ENCODE assay signal across 15 cellular contexts in the genomic region with DNA sequence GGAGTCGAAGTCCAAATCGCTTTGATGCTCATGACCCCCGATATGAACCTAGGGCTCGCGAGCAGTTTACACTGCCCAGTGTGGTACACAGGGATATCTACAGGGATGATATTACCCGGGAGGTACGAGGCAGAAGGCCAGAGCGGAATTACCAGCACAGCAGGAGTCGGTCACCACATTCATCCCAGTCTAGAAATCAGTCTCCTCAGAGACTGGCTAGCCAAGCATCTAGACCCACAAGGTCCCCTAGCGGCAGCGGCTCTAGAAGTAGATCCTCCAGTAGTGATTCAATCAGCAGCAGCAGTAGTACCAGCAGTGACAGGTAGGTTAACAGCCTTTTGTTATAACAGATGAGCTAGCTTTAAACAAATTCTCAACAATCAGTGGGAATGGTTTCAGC. TPM values are rescaled to one million over a fixed set of nuclear protein-coding genes. Genes with fewer than 3 reads are reported as not detected.
A peak's percentile ranks its signal among the peaks of the same experiment; 100 is the strongest.
DNase-seq lines count a peak whose midpoint lies in the region; ATAC-seq, FAIRE-seq and TF ChIP-seq lines count a peak whose summit lies in the region.
"Had no signal": no experiment of that assay in that cellular context is flagged by ENCODE, and none has a peak within 500 bp of the region (broad histone marks: within the 10 kb centered on the region; RNA-seq: fewer than 3 reads in every experiment).

No MANE protein-coding gene starts in this region.

- WGBS in HepG2 (ENCODE audit: low lambda C conversion rate): 90% methylated on average over 11 of the region's 11 CpGs
- 93 to 95% methylated on average over 11 of the region's 11 CpGs for WGBS in GM23248 (ENCODE audit: low coverage in 1 of 2, low lambda C conversion rate in 2 of 2, missing lambda C conversion rate in 2 of 2), 2 experiments

- POLR2A ChIA-PET in AG04450 (lab: Yijun Ruan, JAX): interaction anchor here (0.6 kb wide), 1 partner anchor 18 kb away, joined by 4 read pairs; no protein-coding TSS in a partner anchor
- POLR2A ChIA-PET in HEK293 (lab: Yijun Ruan, JAX): interaction anchor here (0.5 to 1.2 kb wide), 3 partner anchors 19 to 28 kb away, joined by 3 to 9 read pairs (median 4); no protein-coding TSS in a partner anchor
- POLR2A ChIA-PET in HepG2 (lab: Yijun Ruan, JAX): interaction anchor here (0.8 kb wide), 1 partner anchor 10 kb away, joined by 3 read pairs; no protein-coding TSS in a partner anchor

- H3K79me2 ChIP-seq in HepG2 (ENCODE audit: insufficient read depth, low read length) (peaks cover 91% of the 10 kb centered on the region), GM23248 (ENCODE audit: insufficient read depth) (peaks cover 100% of the 10 kb centered on the region)

- H3K36me3 ChIP-seq in HEK293 (ENCODE audit: control insufficient read depth in 2 of 2, insufficient read depth in 1 of 2, low read length in 2 of 2) (peaks cover 7 to 74% of the 10 kb centered on the region in 2 experiments), HepG2 (replicated peaks in 1 of 2; ENCODE audit: control insufficient read depth in 1 of 2, insufficient read depth in 2 of 2, low read length in 2 of 2) (peaks cover 10 to 46% of the 10 kb centered on the region in 2 experiments), GM23248 (ENCODE audit: low read depth) (peaks cover 23% of the 10 kb centered on the region)

- no peak for DNase-seq in AG04450 (ENCODE audit: low read depth, low spot score)
- DNase-seq in cerebellum (ENCODE audit: low spot score): peak; percentile 43
- DNase-seq in HepG2 (ENCODE audit: low spot score): no peak
- DNase-seq in NCI-H1092 (lab: John Stamatoyannopoulos, UW): no peak
- DNase-seq in hypothalamus (lab: John Stamatoyannopoulos, UW): no peak
- DNase-seq in GM23248: no peak
- no peak for DNase-seq in activated CD4-positive, alpha-beta T cell treated with anti-CD3 and anti-CD28 coated beads for 4 hours
- DNase-seq: activated CD8-positive, alpha-beta memory T cell treated with anti-CD3 and anti-CD28 coated beads, Interleukin-2, amount 50 U/mL, for 4 hours; AML-193; effector CD8-positive, alpha-beta T cell; heart left ventricle; NCI-H2107; small intestine; upper lobe of left lung had no signal

- TF ChIP-seq POLR2A in HepG2 (IDR thresholded peaks at IDR 0.05; ENCODE audit: insufficient read depth in 1 of 2, low read depth in 2 of 2, low read length in 2 of 2): no peak

- no peak for TF ChIP-seq EP300 in HepG2 (IDR thresholded peaks at IDR 0.05; ENCODE audit: low read depth in 2 of 2, low read length in 2 of 2)
- no peak for TF ChIP-seq EP300 in HepG2 (CRISPR knock-in tag; IDR thresholded peaks at IDR 0.05; ENCODE audit: borderline replicate concordance)

- intact Hi-C loops in HepG2 (cut with micrococcal nuclease; ENCODE audit: unreplicated experiment): no loop called here

- in situ Hi-C loops in HepG2 (cut with HindIII; ENCODE audit: extremely low pct_ligation_motif_present, low pct_unique_long_range_greater_than_20kb): no loop called here
- in situ Hi-C loops in GM23248 (cut with MboI): no loop called here

- no peak overlapping the region for H3K4me2 ChIP-seq in HepG2 (ENCODE audit: low read depth, low read length)
- H3K4me2 ChIP-seq in GM23248 (ENCODE audit: unreplicated experiment): no peak overlapping the region

- CTCF ChIA-PET in AG04450 (lab: Charles Lee) (interaction anchor here (0.6 to 1.1 kb wide), 3 partner anchors 18 to 61 kb away, joined by 3 to 5 read pairs (median 4); no protein-coding TSS in a partner anchor), HEK293 (lab: Yijun Ruan, JAX) (interaction anchor here (0.7 to 1.5 kb wide), 8 partner anchors 10 to 842 kb away, joined by 3 to 7 read pairs (median 3); a partner anchor contains a TSS), HepG2 (lab: Yijun Ruan, JAX; ENCODE audit: low intra/inter-chr PET ratio, low total read pairs) (no interaction called here)

- H3K27me3 ChIP-seq in AG04450 (ENCODE audit: control insufficient read depth, insufficient read depth, low read length) (no peaks in the 10 kb centered on the region), HepG2 (ENCODE audit: control insufficient read depth in 1 of 2, insufficient read depth in 2 of 2, low read length in 2 of 2) (no peaks in the 10 kb centered on the region), GM23248 (replicated peaks; ENCODE audit: insufficient read depth) (no peaks in the 10 kb centered on the region)
- H3K27me3 ChIP-seq: heart left ventricle, upper lobe of left lung had no signal

- peaks cover 2% of the 10 kb centered on the region for H3K4me1 ChIP-seq in HEK293 (ENCODE audit: control insufficient read depth, insufficient read depth, low read length)
- no peaks in the 10 kb centered on the region for H3K4me1 ChIP-seq in HepG2 (ENCODE audit: insufficient read depth, low read length)
- H3K4me1 ChIP-seq in GM23248 (ENCODE audit: insufficient read depth): no peaks in the 10 kb centered on the region

- no peak overlapping the region for H3K27ac ChIP-seq in AG04450 (ENCODE audit: low read depth, low read length)
- no peak overlapping the region for H3K27ac ChIP-seq in HEK293 (ENCODE audit: extremely low read depth, low read depth, low read length)
- no peak overlapping the region for H3K27ac ChIP-seq in HepG2 (ENCODE audit: extremely low read length, insufficient read depth, low read length)
- no peak overlapping the region for H3K27ac ChIP-seq in GM23248
- H3K27ac ChIP-seq: heart left ventricle, upper lobe of left lung had no signal

- no peak for FAIRE-seq in HepG2 (lab: Jason Lieb, UNC)
- FAIRE-seq: small intestine had no signal

- BruUV-seq in HepG2 (replicated peaks; lab: Mats Ljungman, UMichigan): no TSS peak

- TF ChIP-seq CTCF in AG04450 (IDR thresholded peaks at IDR 0.05; ENCODE audit: low read depth, low read length): 0 out of 2 replicates have a peak, but pooled peaks have one; percentile 14
- TF ChIP-seq CTCF in HEK293 (tag by site-specific recombination; IDR thresholded peaks at IDR 0.05): peak; percentile 88
- no peak for TF ChIP-seq CTCF in HepG2 (CRISPR knock-in tag; IDR thresholded peaks at IDR 0.05)

- H4K20me1 ChIP-seq in HepG2 (ENCODE audit: insufficient read depth, low read length) (peaks cover 26% of the 10 kb centered on the region), GM23248 (ENCODE audit: insufficient read depth) (peaks cover 4% of the 10 kb centered on the region; the same call in 1 of the 2 replicates)

- H2AFZ ChIP-seq in HepG2 (ENCODE audit: low read length): no peak overlapping the region
- H2AFZ ChIP-seq in GM23248: no peak overlapping the region

- H3K9me3 ChIP-seq in AG04450 (ENCODE audit: control insufficient read depth, insufficient read depth, low read length): no peaks in the 10 kb centered on the region
- no peaks in the 10 kb centered on the region for H3K9me3 ChIP-seq in HEK293 (ENCODE audit: control insufficient read depth, insufficient read depth, low read depth, low read length)
- no peaks in the 10 kb centered on the region for H3K9me3 ChIP-seq in HepG2 (ENCODE audit: low read length)
- no peaks in the 10 kb centered on the region for H3K9me3 ChIP-seq in GM23248 (ENCODE audit: low read depth)
- H3K9me3 ChIP-seq: heart left ventricle, upper lobe of left lung had no signal

- H3K4me3 ChIP-seq in AG04450 (ENCODE audit: low read depth, low read length): no peak overlapping the region
- no peak overlapping the region for H3K4me3 ChIP-seq in HEK293 (ENCODE audit: low read depth, low read length)
- H3K4me3 ChIP-seq in HepG2 (replicated peaks in 1 of 3; ENCODE audit: insufficient read depth in 1 of 3, low read depth in 2 of 3, low read length in 3 of 3): no peak overlapping the region
- H3K4me3 ChIP-seq in GM23248: no peak overlapping the region
- H3K4me3 ChIP-seq: heart left ventricle, upper lobe of left lung had no signal

- ATAC-seq in HepG2: peak; percentile 67
- ATAC-seq: heart left ventricle had no signal

- TF ChIP-seq RAD21 in HepG2 (CRISPR knock-in tag; IDR thresholded peaks at IDR 0.05): no peak

- no peaks in the 10 kb centered on the region for H3F3A ChIP-seq in GM23248 (ENCODE audit: insufficient read depth)

- no peaks in the 10 kb centered on the region for H3K9me2 ChIP-seq in GM23248 (ENCODE audit: insufficient read depth)

- H3K9ac ChIP-seq in HepG2 (ENCODE audit: insufficient read depth, low read depth, low read length): no peak overlapping the region
- no peak overlapping the region for H3K9ac ChIP-seq in GM23248

TF ChIP-seq in HEK293, 187 proteins besides CTCF, POLR2A, EP300 and RAD21 (continues in another document):
- TF ChIP-seq HOXD13 (CRISPR knock-in tag; IDR thresholded peaks at IDR 0.05; ENCODE audit: borderline replicate concordance): no peak

TF ChIP-seq in HepG2, 621 proteins besides CTCF, POLR2A, EP300 and RAD21 (continues in another document):
- TF ChIP-seq ELF4 (CRISPR knock-in tag; IDR thresholded peaks at IDR 0.05; ENCODE audit: borderline replicate concordance) (no peak), YEATS4 (CRISPR knock-in tag; IDR thresholded peaks at IDR 0.05; ENCODE audit: borderline replicate concordance) (no peak)

RNA-seq across cellular contexts. Expression of a gene that starts 28.9 kb away (rescaled TPM):
- 5.2 and 5.4 TPM in 2 replicates for polyA plus RNA-seq in AG04450 (2011; rRNA removed)
- polyA minus RNA-seq in AG04450 (2011; rRNA and poly(A)+ RNA removed): 17.3 and 20.5 TPM in 2 replicates
- 69.0 TPM for total RNA-seq in cerebellum
- total RNA-seq in HepG2 (2016; rRNA removed; fragmentation: Illumina TruSeq; extraction: Trizol): 14.0 and 25.1 TPM in 2 replicates
- 7.7 and 8.8 TPM in 2 replicates for total RNA-seq in HepG2 (2016; cell fraction: cytosol; rRNA removed; fragmentation: Illumina TruSeq; extraction: Trizol; ENCODE audit: low read depth)
- 10.1 and 21.7 TPM in 2 replicates for total RNA-seq in HepG2 (2016; cell fraction: insoluble cytoplasmic fraction; rRNA removed; fragmentation: Illumina TruSeq; extraction: Trizol)
- total RNA-seq in HepG2 (2016; cell fraction: membrane; rRNA removed; fragmentation: Illumina TruSeq; extraction: Trizol): 9.3 and 12.9 TPM in 2 replicates
- total RNA-seq in HepG2 (2016; cell fraction: nucleus; rRNA removed; fragmentation: Illumina TruSeq; extraction: Trizol): 49.3 and 56.0 TPM in 2 replicates
- 4.8 and 5.0 TPM in 2 replicates for polyA plus RNA-seq in HepG2 (2011; rRNA removed)
- polyA plus RNA-seq in HepG2 (2011; cell fraction: cytosol; rRNA removed): 2.8 and 3.3 TPM in 2 replicates
- 18.8 and 20.8 TPM in 2 replicates for polyA plus RNA-seq in HepG2 (2011; cell fraction: nucleus; rRNA removed)
- 21.6 and 23.5 TPM in 2 replicates for polyA plus RNA-seq in HepG2 (2012)
- polyA plus RNA-seq in HepG2 (2016; cell fraction: cytosol; fragmentation: Illumina TruSeq; extraction: Trizol; ENCODE audit: low read depth): 0.96 and 1.2 TPM in 2 replicates
- 8.1 and 13.9 TPM in 2 replicates for polyA plus RNA-seq in HepG2 (2016; cell fraction: insoluble cytoplasmic fraction; fragmentation: Illumina TruSeq; extraction: Trizol; ENCODE audit: low read depth)
- polyA plus RNA-seq in HepG2 (2016; cell fraction: membrane; fragmentation: Illumina TruSeq; extraction: Trizol; ENCODE audit: low read depth): 2.4 and 4.4 TPM in 2 replicates
- polyA plus RNA-seq in HepG2 (2016; cell fraction: nucleus; fragmentation: Illumina TruSeq; extraction: Trizol; ENCODE audit: insufficient read depth, low read depth): 82.7 and 94.7 TPM in 2 replicates
- 26.2 and 39.1 TPM in 2 replicates for polyA minus RNA-seq in HepG2 (2011; rRNA and poly(A)+ RNA removed; ENCODE audit: low replicate concordance)
- polyA minus RNA-seq in HepG2 (2011; cell fraction: cytosol; rRNA and poly(A)+ RNA removed): 16.2 and 25.1 TPM in 2 replicates
- 33.1 and 35.3 TPM in 2 replicates for polyA minus RNA-seq in HepG2 (2011; cell fraction: nucleus; rRNA and poly(A)+ RNA removed)
- 12.5 and 16.5 TPM in 2 replicates for total RNA-seq in GM23248 (2014; rRNA removed; shearing (Covaris generic))
- 16.7 and 17.2 TPM in 2 replicates for polyA plus RNA-seq in GM23248 (2016; fragmentation: Nextera tagmentation; extraction: Ambion mirVana)
